ENCODE assay signal across 1 cellular context in genomic region chr2:55010149-55010591, GRCh38.
TF ChIP-seq lines count a peak whose summit lies in the region.

No MANE protein-coding gene starts in this region.

TF ChIP-seq in GM12878, 131 proteins besides CTCF, POLR2A, EP300 and RAD21 (continued from another document):
- TF ChIP-seq REST (IDR thresholded peaks at IDR 0.05; ENCODE audit: low read depth, low read length) (no peak), NFXL1 (IDR thresholded peaks at IDR 0.05; ENCODE audit: borderline replicate concordance) (no peak), YBX1 (IDR thresholded peaks at IDR 0.05) (no peak), PKNOX1 (IDR thresholded peaks at IDR 0.05) (no peak), HCFC1 (IDR thresholded peaks at IDR 0.05; ENCODE audit: low read length) (no peak), ATF3 (IDR thresholded peaks at IDR 0.05; ENCODE audit: borderline replicate concordance, extremely low read depth, low read depth, low read length) (no peak), CREM (IDR thresholded peaks at IDR 0.05; ENCODE audit: low read depth) (peak; percentile 57; the same call in 1 of the 2 replicates)
